In genomic region chr18:35376393-35376741, GRCh38 we compare ENCODE assay signal across 8 cellular contexts. TPM values are rescaled to one million over a fixed set of nuclear protein-coding genes. Genes with fewer than 3 reads are reported as not detected.
DNase-seq lines count a peak whose midpoint lies in the region; ATAC-seq and TF ChIP-seq lines count a peak whose summit lies in the region.

No MANE protein-coding gene starts in this region.

- H3K36me3 ChIP-seq in hepatocyte (replicated peaks; ENCODE audit: insufficient read depth, low read depth), result no peaks in the 10 kb centered on the region
- peaks cover 0 to 2% (median 0%) of the 10 kb centered on the region in 3 donors for H3K36me3 ChIP-seq in skeletal muscle tissue (ENCODE audit: control insufficient read depth in 3 of 3, insufficient read depth in 3 of 3, low read length in 3 of 3)

- 18% methylated on average over 13 of the region's 13 CpGs for WGBS in hepatocyte (ENCODE audit: low lambda C conversion rate, missing lambda C conversion rate)

- H3K9me3 Mint-ChIP-seq in HFFc6, result peaks cover 2% of the 10 kb centered on the region
- H3K9me3 Mint-ChIP-seq in activated naive CD4-positive, alpha-beta T cell treated with anti-CD3 and anti-CD28 coated beads, Interleukin-2, amount 50 U/mL, for 72 hours, result peaks cover 0 to 3% of the 10 kb centered on the region in 2 donors

- H3K9me2 ChIP-seq in hepatocyte (replicated peaks; ENCODE audit: insufficient read depth), result no peaks in the 10 kb centered on the region

- no peaks in the 10 kb centered on the region for H3K9me3 ChIP-seq in hepatocyte (ENCODE audit: low read depth)
- H3K9me3 ChIP-seq in skeletal muscle tissue (ENCODE audit: control insufficient read depth in 3 of 3, low read length in 3 of 3), result no peaks in the 10 kb centered on the region

- peak overlapping the region; percentile 64 for H3K4me3 Mint-ChIP-seq in HFFc6

- no peaks in the 10 kb centered on the region for H4K20me1 ChIP-seq in hepatocyte (ENCODE audit: insufficient read depth, poor library complexity, severe bottlenecking)

- H3K9ac ChIP-seq in skeletal muscle tissue (ENCODE audit: low read depth in 1 of 3, low read length in 3 of 3), result peak overlapping the region; percentile 61 to 80 (median 73)

- TF ChIP-seq CTCF in HFFc6 (IDR thresholded peaks at IDR 0.05) (no peak), hepatocyte (IDR thresholded peaks at IDR 0.05; ENCODE audit: poor library complexity) (no peak)

- no peaks in the 10 kb centered on the region for H3K4me1 ChIP-seq in hepatocyte (ENCODE audit: insufficient read depth)
- peaks cover 5 to 10% (median 5%) of the 10 kb centered on the region in 3 donors for H3K4me1 ChIP-seq in skeletal muscle tissue (ENCODE audit: control insufficient read depth in 3 of 3, insufficient read depth in 3 of 3, low read length in 3 of 3)

- H3K36me3 Mint-ChIP-seq in HFFc6 (ENCODE audit: low read depth), result no peaks in the 10 kb centered on the region
- H3K36me3 Mint-ChIP-seq in activated naive CD4-positive, alpha-beta T cell treated with anti-CD3 and anti-CD28 coated beads, Interleukin-2, amount 50 U/mL, for 72 hours, result no peaks in the 10 kb centered on the region

- H3K4me1 Mint-ChIP-seq in HFFc6 (ENCODE audit: low read depth), result peaks cover 29% of the 10 kb centered on the region

- no peak overlapping the region for H3K27ac ChIP-seq in hepatocyte
- H3K27ac ChIP-seq in skeletal muscle tissue (ENCODE audit: low read depth, low read length), result no peak overlapping the region

- no peak overlapping the region for H3K27ac Mint-ChIP-seq in HFFc6
- H3K27ac Mint-ChIP-seq in activated naive CD4-positive, alpha-beta T cell treated with anti-CD3 and anti-CD28 coated beads, Interleukin-2, amount 50 U/mL, for 72 hours, result peak overlapping the region in 1 of 2 donors; percentile 67

- H3K4me3 ChIP-seq in hepatocyte (peak overlapping the region; percentile 74), skeletal muscle tissue (ENCODE audit: low read length in 3 of 3) (peak overlapping the region; percentile 81 to 83 (median 81))

- DNase-seq in NCI-H2227 (lab: John Stamatoyannopoulos, UW; ENCODE audit: unreplicated experiment) (peak; percentile 37), NCI-H2227 treated with DMSO at 0.1 percent for 48 hours (lab: John Stamatoyannopoulos, UW) (no peak), HFFc6 (no peak), NCI-H1105 treated with DMSO at 0.1 percent for 48 hours (lab: John Stamatoyannopoulos, UW) (peak; percentile 23), hepatocyte (ENCODE audit: low spot score) (peak; percentile 30), NCI-H187 (lab: John Stamatoyannopoulos, UW) (no peak)
- DNase-seq in activated naive CD4-positive, alpha-beta T cell treated with anti-CD3 and anti-CD28 coated beads, Interleukin-2, amount 50 U/mL, for 72 hours (ENCODE audit: low spot score in 2 of 2), result peak in 1 of 2 donors; percentile 14

- H3K79me2 ChIP-seq in hepatocyte, result no peaks in the 10 kb centered on the region

- peaks cover 20% of the 10 kb centered on the region for H3K27me3 Mint-ChIP-seq in HFFc6 (ENCODE audit: insufficient read depth)

- H3K27me3 ChIP-seq in hepatocyte, result peaks cover 13% of the 10 kb centered on the region
- H3K27me3 ChIP-seq in skeletal muscle tissue (ENCODE audit: control insufficient read depth in 3 of 3, insufficient read depth in 3 of 3, low read length in 3 of 3), result peaks cover 0 to 17% (median 5%) of the 10 kb centered on the region in 3 donors

- peak overlapping the region; percentile 96 for H3K4me2 ChIP-seq in hepatocyte

- peak; percentile 54 to 63 for ATAC-seq in activated naive CD4-positive, alpha-beta T cell treated with anti-CD3 and anti-CD28 coated beads, Interleukin-2, amount 50 U/mL, for 72 hours

- peak overlapping the region; percentile 94 for H2AFZ ChIP-seq in hepatocyte

RNA-seq across cellular contexts. Expression of gene ZNF396, which starts 0.8 kb away (rescaled TPM):
- total RNA-seq in HFFc6 (2021; fragmentation: NEBNext Ultra II Directional; extraction: Animal tissue kit (Norgen Biotek cat#: 25700)), result under 1 TPM; 0.26 to 0.66 (median 0.55) TPM
- total RNA-seq in activated naive CD4-positive, alpha-beta T cell treated with anti-CD3 and anti-CD28 coated beads, Interleukin-2, amount 50 U/mL, for 72 hours, result under 1 TPM; 0.18 to 0.86 TPM
- 1.8 and 2.0 TPM in 2 replicates for total RNA-seq in hepatocyte
- 1.6 and 3.4 TPM in 2 replicates for polyA plus RNA-seq in hepatocyte
- 1.6 TPM for total RNA-seq in skeletal muscle tissue

RNA-seq across cellular contexts. Expression of gene ZNF24, which starts 32.1 kb away (rescaled TPM):
- total RNA-seq in HFFc6 (2021; fragmentation: NEBNext Ultra II Directional; extraction: Animal tissue kit (Norgen Biotek cat#: 25700)), result 10 to 100 TPM; 34.4 to 40.0 (median 36.1) TPM
- total RNA-seq in activated naive CD4-positive, alpha-beta T cell treated with anti-CD3 and anti-CD28 coated beads, Interleukin-2, amount 50 U/mL, for 72 hours, result 10 to 100 TPM; 43.9 to 44.6 TPM
- total RNA-seq in hepatocyte (44.3 and 44.9 TPM in 2 replicates), skeletal muscle tissue (27.1 TPM)
- 29.0 and 34.8 TPM in 2 replicates for polyA plus RNA-seq in hepatocyte

Comparison
In these comparisons a context has a peak if more than half of its experiments do, and no peak if none do; other contexts are left out.
1. DNase-seq: peak in NCI-H2227 (single experiment), NCI-H1105 treated with DMSO at 0.1 percent for 48 hours (single experiment) and hepatocyte (single experiment); none in NCI-H2227 treated with DMSO at 0.1 percent for 48 hours (single experiment), HFFc6 (single experiment) and NCI-H187 (0 of 2).